10 cellular contexts compared by ENCODE assay signal in genomic region chr5:169160405-169160901, GRCh38.
DNase-seq lines count a peak whose midpoint lies in the region; ATAC-seq and TF ChIP-seq lines count a peak whose summit lies in the region.
"Had no signal": no experiment of that assay in that cellular context is flagged by ENCODE, and none has a peak within 500 bp of the region (broad histone marks: within the 10 kb centered on the region; RNA-seq: fewer than 3 reads in every experiment).

No MANE protein-coding gene starts in this region.

- WGBS in esophagus muscularis mucosa = 63% methylated on average over 6 of the region's 6 CpGs

- H3K9me3 Mint-ChIP-seq in progenitor cell of endocrine pancreas (ENCODE audit: low read depth) = peaks cover 18% of the 10 kb centered on the region
- peaks cover 5% of the 10 kb centered on the region for H3K9me3 Mint-ChIP-seq in natural killer cell treated with Interleukin-12 subunit alpha and Interleukin-12 subunit beta and Interleukin-15 and Interleukin-18, amount 100 ng/mL, for 72 hours

- intact Hi-C loops in Panc1 (cut with micrococcal nuclease; ENCODE audit: unreplicated experiment) = no loop called here
- intact Hi-C loops in esophagus muscularis mucosa (cut with DNase I) = no loop called here

- H3K4me1 Mint-ChIP-seq in progenitor cell of endocrine pancreas (ENCODE audit: low read depth) = peaks cover 16% of the 10 kb centered on the region
- H3K4me1 Mint-ChIP-seq in natural killer cell treated with Interleukin-12 subunit alpha and Interleukin-12 subunit beta and Interleukin-15 and Interleukin-18, amount 100 ng/mL, for 72 hours (ENCODE audit: low read depth in 2 of 2) = no peaks in the 10 kb centered on the region

- no peak for TF ChIP-seq POLR2A in esophagus muscularis mucosa (IDR thresholded peaks at IDR 0.05; ENCODE audit: low read depth)

- H3K27ac Mint-ChIP-seq in progenitor cell of endocrine pancreas = no peak overlapping the region
- no peak overlapping the region for H3K27ac Mint-ChIP-seq in natural killer cell treated with Interleukin-12 subunit alpha and Interleukin-12 subunit beta and Interleukin-15 and Interleukin-18, amount 100 ng/mL, for 72 hours

- no peaks in the 10 kb centered on the region for H3K9me3 ChIP-seq in BE2C
- peaks cover 14% of the 10 kb centered on the region; the same call in 1 of the 2 replicates for H3K9me3 ChIP-seq in Panc1 (ENCODE audit: control insufficient read depth, insufficient read depth, low read depth, low read length)
- H3K9me3 ChIP-seq in esophagus muscularis mucosa = peaks cover 0 to 18% (median 15%) of the 10 kb centered on the region in 4 donors

- no peak overlapping the region for H3K4me3 Mint-ChIP-seq in progenitor cell of endocrine pancreas (ENCODE audit: low read depth)
- no peak overlapping the region for H3K4me3 Mint-ChIP-seq in natural killer cell treated with Interleukin-12 subunit alpha and Interleukin-12 subunit beta and Interleukin-15 and Interleukin-18, amount 100 ng/mL, for 72 hours

- H3K27me3 Mint-ChIP-seq in progenitor cell of endocrine pancreas = peaks cover under 1% of the 10 kb centered on the region
- H3K27me3 Mint-ChIP-seq in natural killer cell treated with Interleukin-12 subunit alpha and Interleukin-12 subunit beta and Interleukin-15 and Interleukin-18, amount 100 ng/mL, for 72 hours = peaks cover 0 to 2% of the 10 kb centered on the region in 2 donors

- H3K4me3 ChIP-seq in BE2C (ENCODE audit: low read depth, low read length) = no peak overlapping the region
- H3K4me3 ChIP-seq in Panc1 (ENCODE audit: low read depth in 2 of 2, low read length in 2 of 2) = no peak overlapping the region
- peak overlapping the region in 1 of 4 donors; percentile 27 for H3K4me3 ChIP-seq in esophagus muscularis mucosa

- BruUV-seq in Panc1 (replicated peaks; lab: Mats Ljungman, UMichigan) = no TSS peak

- POLR2A ChIA-PET in Panc1 (lab: Charles Lee) = no interaction called here

- in situ Hi-C loops in Panc1 (cut with HindIII; ENCODE audit: low pct_unique_long_range_greater_than_20kb, low sequenced_read_pairs) = no loop called here

- no peaks in the 10 kb centered on the region; the same call in 1 of the 2 replicates for H3K36me3 ChIP-seq in BE2C
- no peaks in the 10 kb centered on the region for H3K36me3 ChIP-seq in Panc1 (ENCODE audit: control insufficient read depth, insufficient read depth, low read length)
- H3K36me3 ChIP-seq in esophagus muscularis mucosa = no peaks in the 10 kb centered on the region

- no peak for DNase-seq in BE2C
- DNase-seq in Panc1 (ENCODE audit: low read depth, low spot score) = no peak
- DNase-seq in esophagus muscularis mucosa (ENCODE audit: extremely low spot score) = no peak
- no peak for DNase-seq in progenitor cell of endocrine pancreas (ENCODE audit: low spot score, unreplicated experiment)
- DNase-seq in AG08396 (ENCODE audit: low spot score) = no peak
- DNase-seq in natural killer cell treated with Interleukin-12 subunit alpha and Interleukin-12 subunit beta and Interleukin-15 and Interleukin-18, amount 100 ng/mL, for 72 hours (ENCODE audit: low spot score) = no peak
- DNase-seq in HuH-7.5 (ENCODE audit: low spot score) = no peak
- DNase-seq: activated gamma-delta T cell, NCI-H526 had no signal

- ATAC-seq in Panc1 (no peak), GM18519 (IDR thresholded peaks at IDR 0.05; ENCODE audit: low FRiP score, unreplicated experiment) (no peak)
- ATAC-seq in natural killer cell treated with Interleukin-12 subunit alpha and Interleukin-12 subunit beta and Interleukin-15 and Interleukin-18, amount 100 ng/mL, for 72 hours = no peak

- H3K27ac ChIP-seq in Panc1 (ENCODE audit: low read length) (peak overlapping the region; percentile 46; the same call in 1 of the 2 replicates), esophagus muscularis mucosa (replicated peaks in 1 of 4) (peak overlapping the region; percentile 62 to 76 (median 70))

- CTCF ChIA-PET in Panc1 (lab: Charles Lee) = no interaction called here

- no peaks in the 10 kb centered on the region for H3K27me3 ChIP-seq in BE2C
- H3K27me3 ChIP-seq in Panc1 (ENCODE audit: control insufficient read depth, insufficient read depth, low read length) = no peaks in the 10 kb centered on the region
- no peaks in the 10 kb centered on the region for H3K27me3 ChIP-seq in esophagus muscularis mucosa

- peak; percentile 35 for TF ChIP-seq CTCF in BE2C (IDR thresholded peaks at IDR 0.05; ENCODE audit: low read depth, low read length)
- TF ChIP-seq CTCF in Panc1 (IDR thresholded peaks at IDR 0.05) = 0 out of 2 replicates have a peak, but pooled peaks have one; percentile 17
- TF ChIP-seq CTCF in esophagus muscularis mucosa (IDR thresholded peaks at IDR 0.05) = no peak
- peak; percentile 34 for TF ChIP-seq CTCF in progenitor cell of endocrine pancreas (IDR thresholded peaks at IDR 0.05; ENCODE audit: unreplicated experiment)

- no peak for TF ChIP-seq EP300 in esophagus muscularis mucosa (IDR thresholded peaks at IDR 0.05)

- H3K4me1 ChIP-seq in BE2C (peaks cover 19% of the 10 kb centered on the region), Panc1 (ENCODE audit: control insufficient read depth, insufficient read depth, low read length) (peaks cover 2% of the 10 kb centered on the region; the same call in 1 of the 2 replicates), esophagus muscularis mucosa (peaks cover 14 to 34% (median 25%) of the 10 kb centered on the region in 4 donors)

- peaks cover 14% of the 10 kb centered on the region for H3K36me3 Mint-ChIP-seq in progenitor cell of endocrine pancreas (ENCODE audit: insufficient read depth)
- H3K36me3 Mint-ChIP-seq in natural killer cell treated with Interleukin-12 subunit alpha and Interleukin-12 subunit beta and Interleukin-15 and Interleukin-18, amount 100 ng/mL, for 72 hours = peaks cover 6% of the 10 kb centered on the region

Comparison
In these comparisons a context has a peak if more than half of its experiments do, and no peak if none do; other contexts are left out.
1. CTCF ChIP-seq: peak in BE2C (single experiment), Panc1 (single experiment) and progenitor cell of endocrine pancreas (single experiment); none in esophagus muscularis mucosa (0 of 3).